ENCODE assay signal across 1 cellular context in genomic region chr4:6732441-6733357, GRCh38.
A peak's percentile ranks its signal among the peaks of the same experiment; 100 is the strongest.
TF ChIP-seq lines count a peak whose summit lies in the region.

No MANE protein-coding gene starts in this region.

TF ChIP-seq in HepG2, 621 proteins besides CTCF, POLR2A, EP300 and RAD21 (continued from another document and continues in another):
- peak; percentile 59; the same call in 1 of the 2 replicates for TF ChIP-seq ZNF503 (CRISPR knock-in tag; IDR thresholded peaks at IDR 0.05)
- no peak for TF ChIP-seq ZFP41 (CRISPR knock-in tag; IDR thresholded peaks at IDR 0.05; ENCODE audit: borderline replicate concordance)
- no peak for TF ChIP-seq ZNF3 (CRISPR knock-in tag; IDR thresholded peaks at IDR 0.05)
- TF ChIP-seq MIER3 (CRISPR knock-in tag; IDR thresholded peaks at IDR 0.05; ENCODE audit: borderline replicate concordance), result no peak
- peak; percentile 61 for TF ChIP-seq ZFP90 (CRISPR knock-in tag; IDR thresholded peaks at IDR 0.05; ENCODE audit: borderline replicate concordance)
- TF ChIP-seq ETS1 (CRISPR knock-in tag; IDR thresholded peaks at IDR 0.05), result no peak
- TF ChIP-seq CEBPB (IDR thresholded peaks at IDR 0.05; ENCODE audit: borderline replicate concordance, low read depth, low read length), result no peak
- TF ChIP-seq ZNF75D (CRISPR knock-in tag; IDR thresholded peaks at IDR 0.05; ENCODE audit: borderline replicate concordance), result no peak
- no peak for TF ChIP-seq ZNF17 (CRISPR knock-in tag; IDR thresholded peaks at IDR 0.05)
- no peak for TF ChIP-seq HIVEP1 (CRISPR knock-in tag; IDR thresholded peaks at IDR 0.05)
- TF ChIP-seq ZSCAN21 (CRISPR knock-in tag; IDR thresholded peaks at IDR 0.05; ENCODE audit: borderline replicate concordance), result 0 out of 2 replicates have a peak, but pooled peaks have one; percentile 40
- TF ChIP-seq AGO2 (optimal IDR thresholded peaks at IDR 0.05; ENCODE audit: low read depth, low read length), result no peak
- TF ChIP-seq KAT2B (IDR thresholded peaks at IDR 0.05; ENCODE audit: borderline replicate concordance, low read depth, low read length), result no peak
- no peak for TF ChIP-seq IRF2 (CRISPR knock-in tag; IDR thresholded peaks at IDR 0.05)
- no peak for TF ChIP-seq ZNF296 (CRISPR knock-in tag; conservative IDR thresholded peaks at IDR 0.05)
- TF ChIP-seq ZKSCAN8 (CRISPR knock-in tag; IDR thresholded peaks at IDR 0.05; ENCODE audit: borderline replicate concordance), result no peak
- no peak for TF ChIP-seq ZBTB21 (CRISPR knock-in tag; IDR thresholded peaks at IDR 0.05)
- TF ChIP-seq HDAC1 (CRISPR knock-in tag; IDR thresholded peaks at IDR 0.05), result peak; percentile 51; the same call in 1 of the 2 replicates
- TF ChIP-seq CEBPZ (IDR thresholded peaks at IDR 0.05; ENCODE audit: low read length), result no peak
- TF ChIP-seq ZNF101 (CRISPR knock-in tag; IDR thresholded peaks at IDR 0.05; ENCODE audit: borderline replicate concordance, low read depth), result no peak
- TF ChIP-seq DPF2 (CRISPR knock-in tag; IDR thresholded peaks at IDR 0.05; ENCODE audit: borderline replicate concordance, low read depth), result no peak
- TF ChIP-seq PITX1 (CRISPR knock-in tag; IDR thresholded peaks at IDR 0.05), result peak; percentile 38; the same call in 1 of the 2 replicates
- TF ChIP-seq JUND (CRISPR knock-in tag; IDR thresholded peaks at IDR 0.05), result 0 out of 2 replicates have a peak, but pooled peaks have one; percentile 11
- TF ChIP-seq BORCS8-MEF2B (CRISPR knock-in tag; IDR thresholded peaks at IDR 0.05), result 0 out of 2 replicates have a peak, but pooled peaks have one; percentile 18
- TF ChIP-seq RBFOX2 (IDR thresholded peaks at IDR 0.05; ENCODE audit: low read depth, low read length), result peak; percentile 76
- no peak for TF ChIP-seq SNAPC2 (CRISPR knock-in tag; IDR thresholded peaks at IDR 0.05)
- no peak for TF ChIP-seq IRF9 (CRISPR knock-in tag; IDR thresholded peaks at IDR 0.05; ENCODE audit: borderline replicate concordance)
- TF ChIP-seq JARID2 (CRISPR knock-in tag; IDR thresholded peaks at IDR 0.05; ENCODE audit: insufficient replicate concordance), result no peak
- no peak for TF ChIP-seq ZNF484 (CRISPR knock-in tag; IDR thresholded peaks at IDR 0.05; ENCODE audit: borderline replicate concordance, low read depth)
- TF ChIP-seq NFIC (IDR thresholded peaks at IDR 0.05; ENCODE audit: low read length), result 0 out of 2 replicates have a peak, but pooled peaks have one; percentile 13
- TF ChIP-seq MXD4 (CRISPR knock-in tag; IDR thresholded peaks at IDR 0.05), result no peak
- no peak for TF ChIP-seq NFKBIZ (CRISPR knock-in tag; IDR thresholded peaks at IDR 0.05)
- TF ChIP-seq HDAC2 (CRISPR knock-in tag; IDR thresholded peaks at IDR 0.05), result peak; percentile 45
- peak; percentile 87 for TF ChIP-seq MED1 (CRISPR knock-in tag; IDR thresholded peaks at IDR 0.05)
- TF ChIP-seq RFX1 (IDR thresholded peaks at IDR 0.05), result no peak
- TF ChIP-seq ZMAT3 (CRISPR knock-in tag; conservative IDR thresholded peaks at IDR 0.05), result no peak
- TF ChIP-seq MED13 (CRISPR knock-in tag; IDR thresholded peaks at IDR 0.05), result 0 out of 2 replicates have a peak, but pooled peaks have one; percentile 70
- TF ChIP-seq ZNF766 (CRISPR knock-in tag; IDR thresholded peaks at IDR 0.05; ENCODE audit: borderline replicate concordance), result no peak
- no peak; the same call in 1 of the 2 replicates for TF ChIP-seq SOX5 (CRISPR knock-in tag; IDR thresholded peaks at IDR 0.05; ENCODE audit: borderline replicate concordance)
- TF ChIP-seq ETV5 (CRISPR knock-in tag; IDR thresholded peaks at IDR 0.05; ENCODE audit: borderline replicate concordance), result peak; percentile 39
- TF ChIP-seq IRX3 (CRISPR knock-in tag; IDR thresholded peaks at IDR 0.05; ENCODE audit: borderline replicate concordance, low read depth), result 0 out of 2 replicates have a peak, but pooled peaks have one; percentile 1
- no peak for TF ChIP-seq U2AF2 (IDR thresholded peaks at IDR 0.05; ENCODE audit: low read depth, low read length)
- no peak for TF ChIP-seq TCF7L2 (IDR thresholded peaks at IDR 0.05; ENCODE audit: low read depth, low read length)
- peak; percentile 87 for TF ChIP-seq FOSL2 (CRISPR knock-in tag; IDR thresholded peaks at IDR 0.05)
- TF ChIP-seq GTF3A (CRISPR knock-in tag; conservative IDR thresholded peaks at IDR 0.05), result 0 out of 2 replicates have a peak, but pooled peaks have one; percentile 7
- TF ChIP-seq NCOR1 (IDR thresholded peaks at IDR 0.05; ENCODE audit: borderline replicate concordance, low read length), result no peak
- TF ChIP-seq LBX2 (CRISPR knock-in tag; IDR thresholded peaks at IDR 0.05; ENCODE audit: borderline replicate concordance), result no peak
- peak; percentile 44; the same call in 1 of the 2 replicates for TF ChIP-seq HNRNPL (IDR thresholded peaks at IDR 0.05; ENCODE audit: low read depth, low read length)
- no peak for TF ChIP-seq AKAP8 (CRISPR knock-in tag; IDR thresholded peaks at IDR 0.05)
- TF ChIP-seq ZNF44 (CRISPR knock-in tag; IDR thresholded peaks at IDR 0.05), result no peak
- TF ChIP-seq AHDC1 (CRISPR knock-in tag; IDR thresholded peaks at IDR 0.05; ENCODE audit: borderline replicate concordance), result no peak
- no peak for TF ChIP-seq ZZZ3 (CRISPR knock-in tag; IDR thresholded peaks at IDR 0.05; ENCODE audit: borderline replicate concordance)
